ENCODE assay signal across 8 cellular contexts in genomic region chr6:145214570-145214969, GRCh38.
A peak's percentile ranks its signal among the peaks of the same experiment; 100 is the strongest.
DNase-seq lines count a peak whose midpoint lies in the region; ATAC-seq and TF ChIP-seq lines count a peak whose summit lies in the region.

No MANE protein-coding gene starts in this region.

- ATAC-seq in sciatic nerve (no peak), HG03342 (IDR thresholded peaks at IDR 0.05; ENCODE audit: unreplicated experiment) (no peak), HG02571 (IDR thresholded peaks at IDR 0.05; ENCODE audit: unreplicated experiment) (no peak)

- H2AFZ ChIP-seq in OCI-LY7 (ENCODE audit: low read length) = no peak overlapping the region

- POLR2A ChIA-PET in AG04449 (lab: Yijun Ruan, JAX) (no interaction called here), OCI-LY7 (lab: Charles Lee) (no interaction called here)

- 0 to 3% (median 0%) methylated on average over 2 of the region's 2 CpGs for WGBS in stomach, 5 donors

- no peak for TF ChIP-seq EP300 in stomach (IDR thresholded peaks at IDR 0.05)

- H3K9me2 ChIP-seq in OCI-LY7 (ENCODE audit: insufficient read depth, low read length) = no peaks in the 10 kb centered on the region

- H3K4me3 ChIP-seq in AG04449 (ENCODE audit: low read depth, low read length) (no peak overlapping the region), OCI-LY7 (ENCODE audit: low read depth, low read length, poor library complexity, severe bottlenecking) (no peak overlapping the region), stomach (no peak overlapping the region)

- no peak for TF ChIP-seq POLR2A in stomach (IDR thresholded peaks at IDR 0.05)

- no peak overlapping the region for H3K4me2 ChIP-seq in OCI-LY7 (ENCODE audit: low read length)

- H3K27ac ChIP-seq in OCI-LY7 (ENCODE audit: low read depth, low read length, poor library complexity, severe bottlenecking) (no peak overlapping the region), stomach (no peak overlapping the region)

- no peaks in the 10 kb centered on the region for H3K9me3 ChIP-seq in OCI-LY7 (ENCODE audit: low read length)
- no peaks in the 10 kb centered on the region for H3K9me3 ChIP-seq in stomach

- intact Hi-C loops in OCI-LY7 (cut with micrococcal nuclease; ENCODE audit: unreplicated experiment) = loop anchor here (2.0 kb wide), 1 partner anchor 632 kb away; no protein-coding TSS in a partner anchor
- intact Hi-C loops in stomach (cut with DNase I; ENCODE audit: low total_unique reads) = no loop called here
- intact Hi-C loops in sciatic nerve (cut with DNase I) = no loop called here

- CTCF ChIA-PET in AG04449 (lab: Yijun Ruan, JAX) (interaction anchor here (0.7 to 6.2 kb wide), 10 partner anchors 9 to 634 kb away, joined by 3 to 50 read pairs (median 4); no protein-coding TSS in a partner anchor), OCI-LY7 (lab: Charles Lee; ENCODE audit: unreplicated experiment) (no interaction called here)

- H3K36me3 ChIP-seq in OCI-LY7 (ENCODE audit: insufficient read depth, low read length) (no peaks in the 10 kb centered on the region), stomach (no peaks in the 10 kb centered on the region)

- no peaks in the 10 kb centered on the region for H3K4me1 ChIP-seq in OCI-LY7 (ENCODE audit: insufficient read depth, low read length, poor library complexity, severe bottlenecking)
- H3K4me1 ChIP-seq in stomach = peaks cover 0 to 5% (median 0%) of the 10 kb centered on the region in 4 donors

- DNase-seq in AG04449 (ENCODE audit: low read depth, low spot score) (no peak), OCI-LY7 (ENCODE audit: low spot score) (peak; percentile 27), fibroblast of gingiva (ENCODE audit: low read depth) (peak; percentile 18), stomach (no peak), sciatic nerve (ENCODE audit: low spot score) (no peak)

- H3K27me3 ChIP-seq in stomach = no peaks in the 10 kb centered on the region

- BruUV-seq in OCI-LY7 (replicated peaks; lab: Mats Ljungman, UMichigan) = no TSS peak

- peak; percentile 14 for TF ChIP-seq CTCF in AG04449 (IDR thresholded peaks at IDR 0.05; ENCODE audit: insufficient read depth, low read length, missing control alignments)
- peak; percentile 26; the same call in 1 of the 3 replicates for TF ChIP-seq CTCF in GM12872 (IDR thresholded peaks at IDR 0.05; ENCODE audit: insufficient read depth, low read depth, low read length)
- TF ChIP-seq CTCF in OCI-LY7 (conservative IDR thresholded peaks at IDR 0.05; ENCODE audit: low read length) = peak; percentile 85
- TF ChIP-seq CTCF in stomach (IDR thresholded peaks at IDR 0.05) = peak in 4 of 7 experiments; percentile 10 to 58 (median 42)

- H4K20me1 ChIP-seq in OCI-LY7 (ENCODE audit: insufficient read depth, low read length) = no peaks in the 10 kb centered on the region

- no peaks in the 10 kb centered on the region for H3K79me2 ChIP-seq in OCI-LY7 (ENCODE audit: insufficient read depth, low read depth, low read length)

Comparison
In these comparisons a context has a peak if more than half of its experiments do, and no peak if none do; other contexts are left out.
1. DNase-seq: peak in OCI-LY7 (single experiment) and fibroblast of gingiva (single experiment); none in AG04449 (single experiment), stomach (single experiment) and sciatic nerve (single experiment).
2. CTCF ChIP-seq: peak in every context shown above with its lines; median percentile 85 in OCI-LY7; 42 in stomach; 26 in GM12872; 14 in AG04449.